Comparison of ENCODE assay signal across 1 cellular context in the genomic region with DNA sequence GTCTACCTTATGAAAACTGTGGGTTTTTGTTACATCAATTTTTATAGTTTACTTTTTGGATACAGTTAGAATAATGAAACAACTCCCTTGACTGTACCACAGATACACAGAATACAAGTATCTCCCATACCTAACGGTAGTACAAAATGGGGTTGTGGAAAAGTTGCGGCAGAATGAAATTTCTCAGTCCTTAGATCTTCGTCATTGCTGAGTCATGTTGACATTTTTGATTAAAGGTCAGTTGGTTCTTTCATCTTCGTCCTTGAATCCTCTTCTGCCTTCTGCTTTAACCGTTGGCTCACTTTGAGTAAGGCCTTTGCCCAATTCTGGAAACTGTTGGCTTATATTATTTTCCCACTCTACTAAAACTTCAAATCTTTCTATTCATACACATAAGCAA.
TF ChIP-seq lines count a peak whose summit lies in the region.

No MANE protein-coding gene starts in this region.

TF ChIP-seq in GM23338, 12 proteins besides CTCF, POLR2A, EP300 and RAD21 (continued from another document):
- no peak for TF ChIP-seq POLR2AphosphoS5 (IDR thresholded peaks at IDR 0.05; ENCODE audit: low read depth)
